In the genomic region with DNA sequence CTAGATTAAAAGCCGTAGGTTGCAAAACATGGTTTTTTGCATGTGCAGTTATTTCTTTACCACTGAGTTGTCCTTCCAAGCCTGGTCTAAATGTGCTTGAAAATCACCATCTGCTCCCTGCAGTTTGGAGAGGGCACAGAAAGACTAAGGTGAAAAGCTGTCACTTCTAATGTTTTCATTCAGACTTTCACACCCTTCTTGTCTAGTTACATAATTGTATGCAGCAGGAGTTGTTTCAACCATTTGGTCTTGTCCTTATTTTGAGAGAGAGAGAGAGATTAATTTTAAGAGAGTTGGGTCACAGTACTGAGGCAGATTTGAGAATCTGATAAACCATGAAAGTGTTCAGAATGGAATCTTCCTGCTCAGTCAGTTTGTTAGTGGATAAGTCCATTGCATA, we compare ENCODE assay signal across 23 cellular contexts.
"Had no signal": no experiment of that assay in that cellular context is flagged by ENCODE, and none has a peak within 500 bp of the region (broad histone marks: within the 10 kb centered on the region; RNA-seq: fewer than 3 reads in every experiment).

No MANE protein-coding gene starts in this region.

- H3K36me3 ChIP-seq: lower lobe of right lung, suprapubic skin, tibial nerve had no signal

- H2AFZ ChIP-seq: parathyroid adenoma had no signal

- FAIRE-seq: endothelial cell of umbilical vein, frontal cortex, keratinocyte had no signal

- H3K9me3 Mint-ChIP-seq: activated CD4-positive, alpha-beta memory T cell treated with anti-CD3 and anti-CD28 coated beads for 36 hours; activated naive CD8-positive, alpha-beta T cell treated with anti-CD3 and anti-CD28 coated beads, Interleukin-2, amount 10 ng/mL, durations not matched to agents 7 days and 5 days; stimulated activated naive CD8-positive, alpha-beta T cell treated with anti-CD3 and anti-CD28 coated beads, Interleukin-15, amount 100 ng/mL, for 72 hours had no signal

- H3K27me3 Mint-ChIP-seq: activated CD4-positive, alpha-beta memory T cell treated with anti-CD3 and anti-CD28 coated beads for 36 hours; activated naive CD8-positive, alpha-beta T cell treated with anti-CD3 and anti-CD28 coated beads, Interleukin-2, amount 10 ng/mL, durations not matched to agents 7 days and 5 days; naive B cell; stimulated activated naive CD8-positive, alpha-beta T cell treated with anti-CD3 and anti-CD28 coated beads, Interleukin-15, amount 100 ng/mL, for 72 hours had no signal

- H3K27ac Mint-ChIP-seq: activated CD4-positive, alpha-beta memory T cell treated with anti-CD3 and anti-CD28 coated beads for 36 hours; activated naive CD8-positive, alpha-beta T cell treated with anti-CD3 and anti-CD28 coated beads, Interleukin-2, amount 10 ng/mL, durations not matched to agents 7 days and 5 days had no signal

- H3K9me2 ChIP-seq: SK-N-SH had no signal

- H3K9ac ChIP-seq: parathyroid adenoma, SK-N-SH had no signal

- ATAC-seq: esophagus mucosa; lower lobe of right lung; right cardiac atrium; stimulated activated naive CD8-positive, alpha-beta T cell treated with anti-CD3 and anti-CD28 coated beads, Interleukin-15, amount 100 ng/mL, for 72 hours had no signal

- H3K9me3 ChIP-seq: lower lobe of right lung, SK-N-SH, suprapubic skin had no signal

- H3K4me3 Mint-ChIP-seq: activated CD4-positive, alpha-beta memory T cell treated with anti-CD3 and anti-CD28 coated beads for 36 hours; activated naive CD8-positive, alpha-beta T cell treated with anti-CD3 and anti-CD28 coated beads, Interleukin-2, amount 10 ng/mL, durations not matched to agents 7 days and 5 days; naive B cell; stimulated activated naive CD8-positive, alpha-beta T cell treated with anti-CD3 and anti-CD28 coated beads, Interleukin-15, amount 100 ng/mL, for 72 hours had no signal

- H3K27me3 ChIP-seq: suprapubic skin, tibial nerve had no signal

- H3K4me2 ChIP-seq: SK-N-SH had no signal

- DNase-seq: activated CD4-positive, alpha-beta memory T cell treated with anti-CD3 and anti-CD28 coated beads for 36 hours; activated gamma-delta T cell treated with Interleukin-2 at 50 U/mL for 16 hours; activated naive CD8-positive, alpha-beta T cell treated with anti-CD3 and anti-CD28 coated beads, Interleukin-2, amount 10 ng/mL, durations not matched to agents 7 days and 5 days; activated T-cell treated with anti-CD3 and anti-CD28 coated beads for 4 hours; amygdala; dermis blood vessel endothelial cell; effector CD8-positive, alpha-beta T cell; lower lobe of right lung; mesendoderm; naive B cell; nucleus accumbens; right cardiac atrium; SK-N-SH; stimulated activated CD4-positive, alpha-beta T cell treated with anti-CD3 and anti-CD28 coated beads, Interleukin-1b, Interleukin-23, amount 100 ng/mL, for 48 hours; stimulated activated naive CD8-positive, alpha-beta T cell treated with anti-CD3 and anti-CD28 coated beads, Interleukin-15, amount 100 ng/mL, for 72 hours; T-helper 9 cell had no signal

- H3K27ac ChIP-seq: lower lobe of right lung, parathyroid adenoma, suprapubic skin, tibial nerve had no signal

- H3K36me3 Mint-ChIP-seq: naive B cell had no signal

- H3K4me3 ChIP-seq: lower lobe of right lung, suprapubic skin, tibial nerve had no signal
